In genomic region chr4:173334085-173334890, GRCh38 we compare ENCODE assay signal across 8 cellular contexts. TPM values are rescaled to one million over a fixed set of nuclear protein-coding genes. Genes with fewer than 3 reads are reported as not detected.
A peak's percentile ranks its signal among the peaks of the same experiment; 100 is the strongest.
DNase-seq lines count a peak whose midpoint lies in the region; ATAC-seq, FAIRE-seq and TF ChIP-seq lines count a peak whose summit lies in the region.

Gene HMGB2, minus strand, starts transcription at chr4:173334358. Its CDS starts 709 bp downstream, at chr4:173333649.

- H3K9me3 ChIP-seq in cardiac muscle cell (ENCODE audit: low read depth) (no peaks in the 10 kb centered on the region), parathyroid adenoma (ENCODE audit: control insufficient read depth, low read length) (no peaks in the 10 kb centered on the region), tibial nerve (no peaks in the 10 kb centered on the region)

- H3K27me3 ChIP-seq in cardiac muscle cell (no peaks in the 10 kb centered on the region), parathyroid adenoma (ENCODE audit: control insufficient read depth, insufficient read depth, low read length) (no peaks in the 10 kb centered on the region), tibial nerve (no peaks in the 10 kb centered on the region)

- no peaks in the 10 kb centered on the region for H3K79me2 ChIP-seq in parathyroid adenoma

- WGBS in adipose tissue, 3 donors: 0 to 1% (median 0%) methylated on average over 61 of the region's 61 CpGs
- WGBS in tibial nerve, 2 donors: 0 to 1% methylated on average over 32 to 60 of the region's 61 CpGs

- H3K27ac ChIP-seq in adipose tissue (ENCODE audit: low read depth, low read length): peak within 1 kb of the TSS; percentile 21
- peak within 1 kb of the TSS; percentile 97 for H3K27ac ChIP-seq in cardiac muscle cell
- H3K27ac ChIP-seq in parathyroid adenoma: peak within 1 kb of the TSS; percentile 94
- H3K27ac ChIP-seq in tibial nerve: peak within 1 kb of the TSS; percentile 100

- H3K36me3 ChIP-seq in cardiac muscle cell (peaks cover 33% of the 10 kb centered on the region), parathyroid adenoma (ENCODE audit: control insufficient read depth, insufficient read depth, low read length) (no peaks in the 10 kb centered on the region), tibial nerve (peaks cover 0 to 24% (median 0%) of the 10 kb centered on the region in 3 donors)

- peak within 1 kb of the TSS; percentile 97 to 98 for H3K27ac Mint-ChIP-seq in T-cell

- peak within 1 kb of the TSS; percentile 80 for H3K4me3 ChIP-seq in cardiac muscle cell
- H3K4me3 ChIP-seq in parathyroid adenoma (ENCODE audit: low read depth, low read length): peak within 1 kb of the TSS; percentile 98
- H3K4me3 ChIP-seq in tibial nerve: peak within 1 kb of the TSS; percentile 94 to 97 (median 96)

- DNase-seq in GM12891 (ENCODE audit: insufficient read length, low spot score) (peak; percentile 88), NCI-H1436 treated with DMSO at 0.1 percent for 48 hours (lab: John Stamatoyannopoulos, UW) (peak; percentile 99), T-cell (peak; percentile 97 to 100 (median 99)), cardiac muscle cell (ENCODE audit: low read depth in 1 of 2, low spot score in 1 of 2) (peak; percentile 100), tibial nerve (ENCODE audit: low spot score in 2 of 2) (peak; percentile 100)

- CTCF ChIA-PET in T-cell (lab: Charles Lee): interaction anchor here (0.7 to 3.5 kb wide), 7 partner anchors 15 to 86 kb away, joined by 3 to 40 read pairs (median 3); partner anchors contain the start of gene SAP30 (in 1 of the 2)

- H3K27me3 Mint-ChIP-seq in T-cell: peaks cover 4 to 11% of the 10 kb centered on the region in 2 donors

- H3K4me2 ChIP-seq in parathyroid adenoma (ENCODE audit: low read length): peak within 1 kb of the TSS; percentile 85

- H3K4me1 ChIP-seq in cardiac muscle cell (ENCODE audit: low read depth): peaks cover 12% of the 10 kb centered on the region
- no peaks in the 10 kb centered on the region for H3K4me1 ChIP-seq in parathyroid adenoma
- H3K4me1 ChIP-seq in tibial nerve: peaks cover 0 to 38% (median 9%) of the 10 kb centered on the region in 4 donors

- peak within 1 kb of the TSS; percentile 58 for H3K9ac ChIP-seq in parathyroid adenoma

- peaks cover 15% of the 10 kb centered on the region for H3K36me3 Mint-ChIP-seq in T-cell

- POLR2A ChIA-PET in T-cell (lab: Charles Lee): interaction anchor here (0.6 to 3.5 kb wide), 12 partner anchors 12 to 44 kb away, joined by 3 to 114 read pairs (median 3); partner anchors contain the start of gene SAP30 (in 2 of the 2)

- peak; percentile 76 to 100 for TF ChIP-seq EP300 in tibial nerve (IDR thresholded peaks at IDR 0.05)

- FAIRE-seq in GM12891 (lab: Jason Lieb, UNC): peak; percentile 99

- peaks cover 26 to 29% (median 27%) of the 10 kb centered on the region in 3 donors for H3K4me1 Mint-ChIP-seq in T-cell

- TF ChIP-seq POLR2A in GM12891 (IDR thresholded peaks at IDR 0.05; ENCODE audit: low read depth, low read length): peak; percentile 98
- TF ChIP-seq POLR2A in tibial nerve (IDR thresholded peaks at IDR 0.05): peak; percentile 99 to 100

- peak within 1 kb of the TSS; percentile 86 for H2AFZ ChIP-seq in parathyroid adenoma

- TF ChIP-seq CTCF in cardiac muscle cell (IDR thresholded peaks at IDR 0.05; ENCODE audit: low read depth, low read length) (no peak), parathyroid adenoma (IDR thresholded peaks at IDR 0.05) (no peak), tibial nerve (IDR thresholded peaks at IDR 0.05) (peak in 1 of 5 experiments; percentile 40)

- no peaks in the 10 kb centered on the region for H3K9me3 Mint-ChIP-seq in T-cell

- H3K4me3 Mint-ChIP-seq in T-cell: peak within 1 kb of the TSS; percentile 93 to 97 (median 96)

- ATAC-seq in HG02840 (IDR thresholded peaks at IDR 0.05; ENCODE audit: low FRiP score, unreplicated experiment): peak; percentile 94
- peak; percentile 89 to 94 (median 92) for ATAC-seq in T-cell (replicated peaks in 1 of 4)

TF ChIP-seq in GM12891, 5 proteins besides CTCF, POLR2A, EP300 and RAD21:
- no peak for TF ChIP-seq SPI1 (IDR thresholded peaks at IDR 0.05; ENCODE audit: low read depth, low read length)
- TF ChIP-seq POLR2AphosphoS5 (IDR thresholded peaks at IDR 0.05; ENCODE audit: low read depth, low read length): peak; percentile 98
- TF ChIP-seq PAX5 (IDR thresholded peaks at IDR 0.05; ENCODE audit: insufficient read depth, low read length, severe bottlenecking): no peak
- peak; percentile 84; the same call in 1 of the 2 replicates for TF ChIP-seq POU2F2 (IDR thresholded peaks at IDR 0.05; ENCODE audit: low read depth, low read length)
- peak; percentile 97 for TF ChIP-seq TAF1 (IDR thresholded peaks at IDR 0.05; ENCODE audit: low read depth, low read length)
TF ChIP-seq in GM12891: peak in this region for 3.

RNA-seq across cellular contexts. Expression of gene HMGB2, which starts in this region (rescaled TPM):
- 327 TPM for polyA plus RNA-seq in GM12891 (2012; ENCODE audit: low read depth, missing spikeins)
- 100 to 1,000 TPM in 3 of 5 donors, 10 to 100 TPM in 2; 87.6 to 151 (median 103) TPM for total RNA-seq in T-cell
- 100 to 1,000 TPM in 1 of 3 donors, 10 to 100 TPM in 2; 25.7 to 165 (median 52.8) TPM for polyA plus RNA-seq in adipose tissue
- total RNA-seq in cardiac muscle cell: 89.0 and 443 TPM in 2 replicates
- polyA plus RNA-seq in cardiac muscle cell: 195 and 728 TPM in 2 replicates
- total RNA-seq in tibial nerve: 10 to 100 TPM; 63.3 to 83.4 (median 72.4) TPM

Comparison
In these comparisons a context has a peak if more than half of its experiments do, and no peak if none do; other contexts are left out.
1. Peak in every context shown above with its lines: DNase-seq, ATAC-seq, H3K4me3 ChIP-seq and H3K27ac ChIP-seq.
2. H3K27ac ChIP-seq: peak in every context shown above with its lines; median percentile 100 in tibial nerve; 97 in cardiac muscle cell; 94 in parathyroid adenoma; 21 in adipose tissue.